9 cellular contexts compared by ENCODE assay signal in the genomic region with DNA sequence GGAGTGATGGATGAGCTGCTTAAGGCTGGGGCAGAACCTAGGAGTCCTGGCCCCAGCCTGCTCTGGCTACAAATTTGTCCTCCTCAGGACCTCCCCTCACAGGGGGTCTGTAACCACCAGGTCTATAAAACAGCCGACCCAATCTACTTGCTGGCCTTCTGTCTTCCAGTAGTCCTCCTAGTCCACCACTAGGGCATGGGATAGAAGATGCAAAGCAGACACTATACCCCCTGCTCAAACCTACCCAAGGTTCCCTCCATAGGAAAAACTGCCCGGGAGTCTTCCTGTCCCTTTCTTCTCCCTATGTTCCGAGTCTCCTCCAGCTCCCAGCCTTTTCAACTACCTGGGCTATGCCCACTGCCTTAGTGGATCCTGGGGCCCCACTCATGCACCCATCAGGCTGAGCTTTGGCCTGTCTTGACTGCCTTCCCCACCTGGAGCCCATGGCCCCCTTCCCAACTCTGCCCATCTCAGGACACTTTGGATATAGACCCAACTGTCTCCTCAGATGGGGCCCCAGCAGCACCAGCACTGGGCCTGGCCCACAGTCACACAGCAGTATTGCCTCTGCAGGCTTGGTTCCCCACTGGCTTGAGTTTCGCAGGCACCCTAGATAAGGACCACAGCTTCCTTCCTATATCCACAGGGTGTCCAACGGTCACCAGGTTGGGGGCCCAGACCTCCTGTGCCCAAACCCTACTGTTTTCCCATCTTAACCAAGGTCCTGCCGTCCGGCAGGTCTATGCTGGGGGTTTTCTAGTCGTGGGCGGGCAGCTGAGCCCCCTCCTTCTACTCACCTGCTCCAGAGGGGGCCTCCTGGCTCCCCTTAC. TPM values are rescaled to one million over a fixed set of nuclear protein-coding genes. Genes with fewer than 3 reads are reported as not detected.
A peak's percentile ranks its signal among the peaks of the same experiment; 100 is the strongest.
DNase-seq lines count a peak whose midpoint lies in the region; ATAC-seq and TF ChIP-seq lines count a peak whose summit lies in the region.
"Had no signal": no experiment of that assay in that cellular context is flagged by ENCODE, and none has a peak within 500 bp of the region (broad histone marks: within the 10 kb centered on the region; RNA-seq: fewer than 3 reads in every experiment).

No MANE protein-coding gene starts in this region.

- POLR2A ChIA-PET in PC-3 (lab: Charles Lee; ENCODE audit: unreplicated experiment) = interaction anchor here (1.8 kb wide), 1 partner anchor 39 kb away, joined by 9 read pairs; no protein-coding TSS in a partner anchor

- intact Hi-C loops in PC-3 (cut with micrococcal nuclease) = loop anchor here (2.0 kb wide), 1 partner anchor 63 kb away; no protein-coding TSS in a partner anchor

- TF ChIP-seq CTCF in PC-3 (conservative IDR thresholded peaks at IDR 0.05; ENCODE audit: low read depth, low read length) (peak; percentile 6; the same call in 1 of the 2 replicates), endothelial cell (IDR thresholded peaks at IDR 0.05; ENCODE audit: unreplicated experiment) (peak; percentile 25), progenitor cell of endocrine pancreas (IDR thresholded peaks at IDR 0.05; ENCODE audit: unreplicated experiment) (peak; percentile 15)

- H3K27ac ChIP-seq in PC-3 (ENCODE audit: low read length) = peak overlapping the region; percentile 76

- no peaks in the 10 kb centered on the region for H3K36me3 Mint-ChIP-seq in endothelial cell (ENCODE audit: low read depth, unreplicated experiment)
- H3K36me3 Mint-ChIP-seq in progenitor cell of endocrine pancreas (ENCODE audit: insufficient read depth) = no peaks in the 10 kb centered on the region

- H2AFZ ChIP-seq in PC-3 (ENCODE audit: low read length) = no peak overlapping the region

- peak overlapping the region; percentile 93 for H3K9ac ChIP-seq in PC-3 (ENCODE audit: low read length)

- H3K79me2 ChIP-seq in PC-3 (ENCODE audit: low read length) = peaks cover 14% of the 10 kb centered on the region

- H4K20me1 ChIP-seq in PC-3 (ENCODE audit: low read length) = no peaks in the 10 kb centered on the region

- CTCF ChIA-PET in PC-3 (lab: Charles Lee) = interaction anchor here (0.7 to 1.6 kb wide), 2 partner anchors 23 to 26 kb away, joined by 3 to 7 read pairs; no protein-coding TSS in a partner anchor

- no peaks in the 10 kb centered on the region for H3K27me3 ChIP-seq in PC-3 (ENCODE audit: low read length)

- H3K4me1 ChIP-seq in PC-3 (ENCODE audit: insufficient read depth, low read length) = peaks cover 20% of the 10 kb centered on the region

- H3K4me3 Mint-ChIP-seq in endothelial cell (ENCODE audit: unreplicated experiment) (peak overlapping the region; percentile 96), progenitor cell of endocrine pancreas (ENCODE audit: low read depth) (peak overlapping the region; percentile 90)

- peak overlapping the region; percentile 98 for H3K4me2 ChIP-seq in PC-3 (ENCODE audit: low read length)

- H3K9me2 ChIP-seq in PC-3 (replicated peaks; ENCODE audit: low read length) = no peaks in the 10 kb centered on the region

- H3K27me3 Mint-ChIP-seq in endothelial cell (ENCODE audit: unreplicated experiment) = peaks cover 4% of the 10 kb centered on the region
- no peaks in the 10 kb centered on the region for H3K27me3 Mint-ChIP-seq in progenitor cell of endocrine pancreas

- no peaks in the 10 kb centered on the region for H3F3A ChIP-seq in PC-3 (ENCODE audit: low read length, unreplicated experiment)

- no TSS peak for BruUV-seq in PC-3 (replicated peaks; lab: Mats Ljungman, UMichigan)

- no peaks in the 10 kb centered on the region for H3K36me3 ChIP-seq in PC-3 (ENCODE audit: low read depth, low read length)

- no peak for DNase-seq in PC-3
- no peak for DNase-seq in endothelial cell (ENCODE audit: low spot score)
- no peak for DNase-seq in progenitor cell of endocrine pancreas (ENCODE audit: low spot score, unreplicated experiment)
- DNase-seq in D341Med (ENCODE audit: low spot score) = no peak

- H3K27ac Mint-ChIP-seq in endothelial cell (ENCODE audit: unreplicated experiment) (peak overlapping the region; percentile 57), progenitor cell of endocrine pancreas (no peak overlapping the region)

- H3K9me3 Mint-ChIP-seq in endothelial cell (ENCODE audit: unreplicated experiment) = no peaks in the 10 kb centered on the region
- no peaks in the 10 kb centered on the region for H3K9me3 Mint-ChIP-seq in progenitor cell of endocrine pancreas (ENCODE audit: low read depth)

- ATAC-seq in PC-3 (no peak), HG03457 (IDR thresholded peaks at IDR 0.05; ENCODE audit: unreplicated experiment) (no peak), HG03175 (IDR thresholded peaks at IDR 0.05; ENCODE audit: unreplicated experiment) (no peak), HG03196 (IDR thresholded peaks at IDR 0.05; ENCODE audit: unreplicated experiment) (no peak)

- H3K4me1 Mint-ChIP-seq in endothelial cell (ENCODE audit: unreplicated experiment) = peaks cover 12% of the 10 kb centered on the region
- H3K4me1 Mint-ChIP-seq in progenitor cell of endocrine pancreas (ENCODE audit: low read depth) = peaks cover 16% of the 10 kb centered on the region

- H3K4me3 ChIP-seq in GM08714 (ENCODE audit: low read length) = peak overlapping the region; percentile 69; the same call in 1 of the 2 replicates
- H3K4me3 ChIP-seq in PC-3 (ENCODE audit: low read length) = peak overlapping the region; percentile 94

- no peaks in the 10 kb centered on the region for H3K9me3 ChIP-seq in PC-3 (ENCODE audit: low read length)

RNA-seq across cellular contexts. Expression of gene HYAL3, which starts 1.1 kb away (rescaled TPM):
- 13.2 and 20.8 TPM in 2 replicates for total RNA-seq in PC-3 (2014; rRNA removed)
- total RNA-seq in endothelial cell (ENCODE audit: unreplicated experiment) = 12.7 TPM
- 3.2 and 3.6 TPM in 2 replicates for total RNA-seq in progenitor cell of endocrine pancreas

RNA-seq across cellular contexts. Expression of gene NAA80, which starts 1.1 kb away (rescaled TPM):
- total RNA-seq in PC-3 (2014; rRNA removed) (8.7 and 16.6 TPM in 2 replicates), endothelial cell (ENCODE audit: unreplicated experiment) (17.1 TPM), progenitor cell of endocrine pancreas (7.5 and 9.4 TPM in 2 replicates)

RNA-seq across cellular contexts. Expression of gene HYAL1, which starts 5.3 kb away (rescaled TPM):
- 0.23 and 1.3 TPM in 2 replicates for total RNA-seq in PC-3 (2014; rRNA removed)
- 1.6 TPM for total RNA-seq in endothelial cell (ENCODE audit: unreplicated experiment)
- total RNA-seq in progenitor cell of endocrine pancreas = 3.1 and 4.1 TPM in 2 replicates

RNA-seq across cellular contexts. Expression of gene IFRD2, which starts 5.9 kb away (rescaled TPM):
- 223 and 300 TPM in 2 replicates for total RNA-seq in PC-3 (2014; rRNA removed)
- 43.2 TPM for total RNA-seq in endothelial cell (ENCODE audit: unreplicated experiment)
- 49.0 and 58.7 TPM in 2 replicates for total RNA-seq in progenitor cell of endocrine pancreas

RNA-seq across cellular contexts. Expression of gene LSMEM2, which starts 19.2 kb away (rescaled TPM):
- not detected in 2 replicates for total RNA-seq in PC-3 (2014; rRNA removed)
- total RNA-seq in endothelial cell (ENCODE audit: unreplicated experiment) = 0.18 TPM
- total RNA-seq in progenitor cell of endocrine pancreas = not detected in 2 replicates
- total RNA-seq: T-helper 1 cell treated with Interleukin-12 subunit alpha and Interleukin-12 subunit beta and Interleukin-4 antibody, amounts not matched to agents 30 ng/mL and 1 ng/mL, for 36 hours had no signal
